ENCODE assay signal across 1 cellular context in genomic region chr11:47501095-47501494, GRCh38.
TF ChIP-seq lines count a peak whose summit lies in the region.

No MANE protein-coding gene starts in this region.

TF ChIP-seq in GM23338, 12 proteins besides CTCF, POLR2A, EP300 and RAD21 (continued from another document):
- TF ChIP-seq EZH2 (IDR thresholded peaks at IDR 0.05; ENCODE audit: low read depth, unreplicated experiment) (no peak), ZNF462 (CRISPR knock-in tag; IDR thresholded peaks at IDR 0.05) (no peak), JUNB (IDR thresholded peaks at IDR 0.05; ENCODE audit: unreplicated experiment) (no peak), POLR2AphosphoS5 (IDR thresholded peaks at IDR 0.05; ENCODE audit: low read depth) (no peak)
